Comparison of ENCODE assay signal across 15 cellular contexts in genomic region chr12:3973269-3973884, GRCh38.
A peak's percentile ranks its signal among the peaks of the same experiment; 100 is the strongest.
DNase-seq lines count a peak whose midpoint lies in the region; ATAC-seq and TF ChIP-seq lines count a peak whose summit lies in the region.
"Had no signal": no experiment of that assay in that cellular context is flagged by ENCODE, and none has a peak within 500 bp of the region (broad histone marks: within the 10 kb centered on the region; RNA-seq: fewer than 3 reads in every experiment).

No MANE protein-coding gene starts in this region.

- no peaks in the 10 kb centered on the region for H3K27me3 ChIP-seq in GM23338 (ENCODE audit: insufficient read depth)
- H3K27me3 ChIP-seq: right lobe of liver had no signal

- H4K20me1 ChIP-seq in GM23338 (replicated peaks; ENCODE audit: insufficient read depth): no peaks in the 10 kb centered on the region

- H3K36me3 Mint-ChIP-seq in activated CD4-positive, alpha-beta T cell treated with anti-CD3 and anti-CD28 coated beads, Interleukin-2, amount 10 ng/mL, durations not matched to agents 24 days and 14 days (ENCODE audit: low read depth): peaks cover 2% of the 10 kb centered on the region
- H3K36me3 Mint-ChIP-seq in GM23338 (ENCODE audit: low read depth): no peaks in the 10 kb centered on the region

- intact Hi-C loops in activated CD4-positive, alpha-beta T cell treated with anti-CD3 and anti-CD28 coated beads, Interleukin-2, amount 10 ng/mL, durations not matched to agents 24 days and 14 days (cut with micrococcal nuclease): loop anchor here (1.0 to 10.0 kb wide), 6 partner anchors 41 to 304 kb away; partner anchors contain the start of gene PARP11

- no peaks in the 10 kb centered on the region for H3K79me2 ChIP-seq in GM23338 (replicated peaks; ENCODE audit: insufficient read depth)

- no peak for ATAC-seq in GM23338
- no peak for ATAC-seq in HG03439 (IDR thresholded peaks at IDR 0.05; ENCODE audit: unreplicated experiment)
- ATAC-seq: A549, right lobe of liver had no signal

- H3F3A ChIP-seq in GM23338 (replicated peaks; ENCODE audit: low read depth): no peaks in the 10 kb centered on the region

- H3K36me3 ChIP-seq in GM23338 (ENCODE audit: insufficient read depth): no peaks in the 10 kb centered on the region
- H3K36me3 ChIP-seq: right lobe of liver had no signal

- TF ChIP-seq CTCF in GM23338 (conservative IDR thresholded peaks at IDR 0.05; ENCODE audit: low read depth in 2 of 2): no peak

- no peaks in the 10 kb centered on the region for H3K9me2 ChIP-seq in GM23338 (ENCODE audit: insufficient read depth)

- H3K27me3 Mint-ChIP-seq in activated CD4-positive, alpha-beta T cell treated with anti-CD3 and anti-CD28 coated beads, Interleukin-2, amount 10 ng/mL, durations not matched to agents 24 days and 14 days: peaks cover 1% of the 10 kb centered on the region
- peaks cover 3% of the 10 kb centered on the region for H3K27me3 Mint-ChIP-seq in GM23338 (ENCODE audit: insufficient read depth, low read depth, poor library complexity)

- H3K9me3 Mint-ChIP-seq in activated CD4-positive, alpha-beta T cell treated with anti-CD3 and anti-CD28 coated beads, Interleukin-2, amount 10 ng/mL, durations not matched to agents 24 days and 14 days: no peaks in the 10 kb centered on the region
- no peaks in the 10 kb centered on the region for H3K9me3 Mint-ChIP-seq in GM23338

- 0 out of 2 replicates have a peak overlapping the region, but pooled peaks have one; percentile 63 for H2AFZ ChIP-seq in GM23338

- no peak overlapping the region for H3K4me2 ChIP-seq in GM23338
- H3K4me2 ChIP-seq: A549 had no signal

- no peak for DNase-seq in activated CD4-positive, alpha-beta T cell treated with anti-CD3 and anti-CD28 coated beads, Interleukin-2, amount 10 ng/mL, durations not matched to agents 24 days and 14 days
- DNase-seq in activated CD4-positive, alpha-beta T cell treated with anti-CD3 and anti-CD28 coated beads, Interleukin-2, amount 50 U/mL, for 4 hours: no peak
- DNase-seq in GM23338 (ENCODE audit: low spot score) (no peak), OCI-M1 (lab: John Stamatoyannopoulos, UW) (no peak), DMS 273 (lab: John Stamatoyannopoulos, UW; ENCODE audit: unreplicated experiment) (no peak)
- peak; percentile 27 for DNase-seq in activated naive CD4-positive, alpha-beta T cell treated with anti-CD3 and anti-CD28 coated beads, Interleukin-2, amount 50 U/mL, for 16 hours
- DNase-seq in stimulated activated CD4-positive, alpha-beta T cell treated with anti-CD3 and anti-CD28 coated beads, Interleukin-4, amount 100 ng/mL, for 24 hours: peak; percentile 31
- DNase-seq: NCI-H1092 treated with DMSO at 0.1 percent for 48 hours, NCI-H2081 treated with DMSO at 0.1 percent for 48 hours, NCI-H510A treated with DMSO at 0.1 percent for 48 hours, SHP77 treated with DMSO at 0.1 percent for 48 hours had no signal

- H3K4me3 Mint-ChIP-seq in activated CD4-positive, alpha-beta T cell treated with anti-CD3 and anti-CD28 coated beads, Interleukin-2, amount 10 ng/mL, durations not matched to agents 24 days and 14 days: peak overlapping the region; percentile 68
- no peak overlapping the region for H3K4me3 Mint-ChIP-seq in GM23338

- peaks cover 48% of the 10 kb centered on the region for H3K4me1 Mint-ChIP-seq in activated CD4-positive, alpha-beta T cell treated with anti-CD3 and anti-CD28 coated beads, Interleukin-2, amount 10 ng/mL, durations not matched to agents 24 days and 14 days
- peaks cover 2% of the 10 kb centered on the region; the same call in 1 of the 3 replicates for H3K4me1 Mint-ChIP-seq in GM23338

- H3K27ac Mint-ChIP-seq in activated CD4-positive, alpha-beta T cell treated with anti-CD3 and anti-CD28 coated beads, Interleukin-2, amount 10 ng/mL, durations not matched to agents 24 days and 14 days: peak overlapping the region; percentile 84
- no peak overlapping the region for H3K27ac Mint-ChIP-seq in GM23338

- H3K4me1 ChIP-seq in GM23338 (ENCODE audit: insufficient read depth): no peaks in the 10 kb centered on the region
- H3K4me1 ChIP-seq: A549, right lobe of liver had no signal

- no peak overlapping the region for H3K4me3 ChIP-seq in GM23338
- H3K4me3 ChIP-seq: A549, lung, right lobe of liver had no signal

- no peak overlapping the region for H3K27ac ChIP-seq in GM23338 (ENCODE audit: low read depth)
- H3K27ac ChIP-seq: A549, right lobe of liver had no signal

TF ChIP-seq in GM23338, 12 proteins besides CTCF, POLR2A, EP300 and RAD21 (continues in another document):
- TF ChIP-seq POLR2AphosphoS5 (IDR thresholded peaks at IDR 0.05; ENCODE audit: low read depth) (no peak), CREB1 (CRISPR knock-in tag; IDR thresholded peaks at IDR 0.05; ENCODE audit: low read depth) (no peak), EZH2 (IDR thresholded peaks at IDR 0.05; ENCODE audit: low read depth, unreplicated experiment) (no peak), EZH2phosphoT487 (IDR thresholded peaks at IDR 0.05; ENCODE audit: unreplicated experiment) (no peak), ZNF462 (CRISPR knock-in tag; IDR thresholded peaks at IDR 0.05) (no peak), NANOG (IDR thresholded peaks at IDR 0.05; ENCODE audit: borderline replicate concordance) (no peak), ZNF114 (CRISPR knock-in tag; IDR thresholded peaks at IDR 0.05) (no peak), JUNB (IDR thresholded peaks at IDR 0.05; ENCODE audit: unreplicated experiment) (no peak)

Comparison
In these comparisons a context has a peak if more than half of its experiments do, and no peak if none do; other contexts are left out.
1. DNase-seq: peak in activated naive CD4-positive, alpha-beta T cell treated with anti-CD3 and anti-CD28 coated beads, Interleukin-2, amount 50 U/mL, for 16 hours (single experiment) and stimulated activated CD4-positive, alpha-beta T cell treated with anti-CD3 and anti-CD28 coated beads, Interleukin-4, amount 100 ng/mL, for 24 hours (single experiment); none in activated CD4-positive, alpha-beta T cell treated with anti-CD3 and anti-CD28 coated beads, Interleukin-2, amount 10 ng/mL, durations not matched to agents 24 days and 14 days (single experiment), activated CD4-positive, alpha-beta T cell treated with anti-CD3 and anti-CD28 coated beads, Interleukin-2, amount 50 U/mL, for 4 hours (0 of 2), GM23338 (single experiment), OCI-M1 (single experiment) and DMS 273 (single experiment).